Comparison of ENCODE assay signal across 8 cellular contexts in the genomic region with DNA sequence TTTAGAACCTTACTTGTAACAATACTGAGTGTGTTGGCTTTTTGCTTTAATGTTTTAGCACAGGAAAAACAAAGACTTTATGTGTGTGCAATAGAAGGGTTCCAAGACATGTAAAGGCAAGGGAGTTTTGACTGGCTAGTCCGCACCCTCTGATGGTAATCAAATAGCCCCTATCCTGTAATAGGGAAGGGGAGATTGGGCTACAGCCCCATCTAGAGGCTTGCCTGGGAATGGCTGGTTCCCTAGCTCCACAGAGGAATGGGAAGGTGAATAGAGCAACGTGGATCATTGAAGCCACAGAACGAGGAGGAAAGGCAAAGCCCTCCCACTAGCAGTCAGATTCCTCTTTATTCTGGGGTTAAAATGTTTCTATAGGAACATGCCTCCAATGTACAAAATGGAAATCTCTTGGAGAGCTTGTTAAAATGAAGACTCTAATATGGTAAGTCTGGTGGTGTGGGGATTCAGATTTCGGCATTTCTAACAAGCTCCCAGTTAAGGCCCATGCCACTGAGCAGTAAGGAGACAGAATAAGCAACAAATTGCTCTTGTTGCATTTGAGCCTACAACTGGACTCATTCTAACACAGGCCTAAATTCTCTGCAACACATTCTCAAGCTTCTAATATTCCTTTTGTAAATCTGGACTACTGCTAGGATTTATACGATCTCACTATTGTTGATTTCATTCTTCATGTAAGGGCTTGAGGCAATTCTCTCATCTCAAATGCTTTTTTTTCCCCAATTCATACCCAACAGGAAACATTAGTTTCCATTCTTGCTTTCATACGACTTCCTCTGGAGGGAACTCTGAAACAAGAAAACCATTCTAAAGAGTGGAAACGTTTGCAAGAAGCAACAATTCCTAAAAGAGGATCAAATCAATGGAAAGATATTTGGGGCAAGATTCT. TPM values are rescaled to one million over a fixed set of nuclear protein-coding genes. Genes with fewer than 3 reads are reported as not detected.
DNase-seq lines count a peak whose midpoint lies in the region; ATAC-seq and TF ChIP-seq lines count a peak whose summit lies in the region.

No MANE protein-coding gene starts in this region.

- no peaks in the 10 kb centered on the region for H3K36me3 ChIP-seq in mucosa of descending colon (ENCODE audit: low read depth)
- no peaks in the 10 kb centered on the region for H3K36me3 ChIP-seq in uterus

- H3K9me3 ChIP-seq in mucosa of descending colon, result no peaks in the 10 kb centered on the region
- H3K9me3 ChIP-seq in uterus, result no peaks in the 10 kb centered on the region

- H3K27me3 Mint-ChIP-seq in T-cell, result no peaks in the 10 kb centered on the region

- CTCF ChIA-PET in T-cell (lab: Charles Lee), result interaction anchor here (0.6 to 6.0 kb wide), 13 partner anchors 9 to 850 kb away, joined by 3 to 132 read pairs (median 4); no protein-coding TSS in a partner anchor

- H3K27me3 ChIP-seq in uterus, result no peaks in the 10 kb centered on the region

- peak overlapping the region; percentile 54 to 57 for H3K27ac ChIP-seq in uterus

- peak overlapping the region; percentile 11 to 80 for H3K27ac Mint-ChIP-seq in T-cell

- H3K4me3 Mint-ChIP-seq in T-cell, result no peak overlapping the region

- POLR2A ChIA-PET in T-cell (lab: Charles Lee), result interaction anchor here in 1 of 2 donors (0.6 kb wide), 1 partner anchor 14 kb away, joined by 3 read pairs; no protein-coding TSS in a partner anchor

- TF ChIP-seq CTCF in mucosa of descending colon (IDR thresholded peaks at IDR 0.05) (peak; percentile 54), uterus (IDR thresholded peaks at IDR 0.05) (peak; percentile 20 to 55 (median 34))

- H3K4me3 ChIP-seq in mucosa of descending colon (no peak overlapping the region), uterus (no peak overlapping the region)

- ATAC-seq in T-cell (replicated peaks in 1 of 4) (peak in 2 of 4 experiments; percentile 35 to 63), mucosa of descending colon (peak; percentile 70), GM18502 (IDR thresholded peaks at IDR 0.05; ENCODE audit: poor library complexity, unreplicated experiment) (no peak)

- H3K4me1 ChIP-seq in mucosa of descending colon (ENCODE audit: low read depth), result no peaks in the 10 kb centered on the region
- no peaks in the 10 kb centered on the region for H3K4me1 ChIP-seq in uterus

- intact Hi-C loops in mucosa of descending colon (cut with DNase I, micrococcal nuclease), result loop anchor here in 1 of 2 donors (10.0 kb wide), 1 partner anchor 169 kb away; no protein-coding TSS in a partner anchor
- intact Hi-C loops in uterus (cut with DNase I; ENCODE audit: low total_unique reads), result no loop called here

- no peak for TF ChIP-seq POLR2A in uterus (IDR thresholded peaks at IDR 0.05)

- H3K4me1 Mint-ChIP-seq in T-cell, result peaks cover 21 to 27% (median 24%) of the 10 kb centered on the region in 3 donors

- DNase-seq in DMS53 treated with DMSO at 0.1 percent for 48 hours (lab: John Stamatoyannopoulos, UW; ENCODE audit: unreplicated experiment), result peak; percentile 2
- DNase-seq in HuH-7.5 (ENCODE audit: low spot score), result peak; percentile 32
- peak in 9 of 34 experiments; percentile 5 to 27 (median 18) for DNase-seq in T-cell
- peak; percentile 73 for DNase-seq in ecto neural progenitor cell (ENCODE audit: low spot score)
- DNase-seq in mucosa of descending colon, result peak in 1 of 3 donors; percentile 61
- no peak for DNase-seq in uterus
- no peak for DNase-seq in SKM-1 treated with dmso at 0.1 percent for 144 hours (lab: John Stamatoyannopoulos, UW; ENCODE audit: unreplicated experiment)

- peaks cover 65% of the 10 kb centered on the region for H3K36me3 Mint-ChIP-seq in T-cell

- H3K9me3 Mint-ChIP-seq in T-cell, result no peaks in the 10 kb centered on the region

RNA-seq across cellular contexts. Expression of gene NIN, which starts 57.1 kb away (rescaled TPM):
- total RNA-seq in T-cell, result 100 to 1,000 TPM in 3 of 5 donors, 10 to 100 TPM in 2; 92.8 to 141 (median 106) TPM
- total RNA-seq in mucosa of descending colon, result 10 to 100 TPM; 20.5 to 36.3 (median 27.9) TPM
- total RNA-seq in uterus, result 10 to 100 TPM in 3 of 4 donors, 1 to 10 TPM in 1; 8.8 to 45.6 (median 34.2) TPM

Comparison
In these comparisons a context has a peak if more than half of its experiments do, and no peak if none do; other contexts are left out.
1. DNase-seq: peak in DMS53 treated with DMSO at 0.1 percent for 48 hours (single experiment), HuH-7.5 (single experiment) and ecto neural progenitor cell (single experiment); none in uterus (0 of 2) and SKM-1 treated with dmso at 0.1 percent for 144 hours (single experiment).